In the genomic region with DNA sequence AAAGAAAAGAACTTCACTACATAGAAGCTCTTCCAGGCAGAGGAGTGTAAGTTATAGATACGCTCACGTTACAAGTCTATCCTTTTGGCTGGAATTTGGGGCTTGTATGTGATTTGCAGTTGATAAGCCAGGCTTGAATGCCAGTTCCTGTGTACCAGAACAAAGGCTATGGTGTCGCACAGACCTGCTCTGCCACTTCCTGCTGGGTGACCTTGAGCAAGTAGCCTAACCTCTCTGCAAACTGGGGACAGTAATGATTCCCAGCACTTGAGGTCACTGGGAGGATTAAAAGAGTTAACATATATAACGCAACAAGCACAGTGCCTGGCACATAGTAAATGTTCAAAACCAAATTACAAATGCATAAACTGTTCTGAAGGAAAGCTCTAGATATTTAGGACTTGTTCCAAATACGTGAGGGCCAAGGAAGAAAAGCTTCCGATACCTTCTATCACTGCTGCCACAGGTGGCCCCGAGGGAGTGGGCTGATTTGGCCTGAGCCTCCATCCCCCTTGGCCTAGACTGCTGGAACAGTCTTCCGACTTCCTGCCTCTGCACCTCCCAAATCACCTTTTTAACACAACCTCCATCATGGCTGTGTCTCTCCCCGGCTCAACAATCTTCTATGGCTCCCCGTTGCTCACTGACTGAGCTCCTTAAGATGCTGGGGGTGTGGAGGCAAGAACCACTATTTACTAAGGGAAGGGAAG, we compare ENCODE assay signal across 10 cellular contexts. TPM values are rescaled to one million over a fixed set of nuclear protein-coding genes. Genes with fewer than 3 reads are reported as not detected.
DNase-seq lines count a peak whose midpoint lies in the region; TF ChIP-seq lines count a peak whose summit lies in the region.
"Had no signal": no experiment of that assay in that cellular context is flagged by ENCODE, and none has a peak within 500 bp of the region (broad histone marks: within the 10 kb centered on the region; RNA-seq: fewer than 3 reads in every experiment).

No MANE protein-coding gene starts in this region.

- TF ChIP-seq CTCF in MCF 10A (IDR thresholded peaks at IDR 0.05; ENCODE audit: unreplicated experiment) (no peak), mammary epithelial cell (conservative IDR thresholded peaks at IDR 0.05 in 1 of 2, IDR thresholded peaks at IDR 0.05 in 1 of 2; ENCODE audit: extremely low read depth in 1 of 2, insufficient read depth in 1 of 2, low read depth in 1 of 2, low read length in 2 of 2) (no peak), VCaP (conservative IDR thresholded peaks at IDR 0.05) (no peak), transverse colon (IDR thresholded peaks at IDR 0.05) (no peak)

- TF ChIP-seq POLR2A in transverse colon (IDR thresholded peaks at IDR 0.05): no peak

- H3K4me3 ChIP-seq in mammary epithelial cell (replicated peaks in 1 of 3; ENCODE audit: insufficient read depth in 1 of 3, low read depth in 2 of 3, low read length in 3 of 3) (no peak overlapping the region), transverse colon (peak overlapping the region in 1 of 4 donors; percentile 66)

- CTCF ChIA-PET in MCF 10A (lab: Yijun Ruan, JAX): interaction anchor here (0.6 to 1.0 kb wide), 3 partner anchors 10 to 103 kb away, joined by 3 to 6 read pairs (median 3); no protein-coding TSS in a partner anchor
- CTCF ChIA-PET in mammary epithelial cell (lab: Charles Lee; ENCODE audit: low non-redundant PET): no interaction called here

- H3K4me2 ChIP-seq in mammary epithelial cell (ENCODE audit: insufficient read depth, low read depth, low read length): no peak overlapping the region

- in situ Hi-C loops in mammary epithelial cell (cut with MboI; ENCODE audit: low sequenced_read_pairs in 2 of 2): no loop called here
- in situ Hi-C loops in transverse colon (cut with MboI; ENCODE audit: low pct_ligation_motif_present in 1 of 4, low pct_unique_long_range_greater_than_20kb in 1 of 4, low sequenced_read_pairs in 3 of 4): no loop called here

- H4K20me1 ChIP-seq in mammary epithelial cell (ENCODE audit: insufficient read depth, low read length): no peaks in the 10 kb centered on the region

- no peak for TF ChIP-seq EP300 in transverse colon (IDR thresholded peaks at IDR 0.05; ENCODE audit: low read depth)

- H3K4me3 Mint-ChIP-seq in MCF 10A (ENCODE audit: unreplicated experiment) (peak overlapping the region; percentile 44), immature natural killer cell (peak overlapping the region; percentile 56 to 86 (median 73))

- H2AFZ ChIP-seq in mammary epithelial cell (ENCODE audit: low read depth, low read length): no peak overlapping the region

- H3K27me3 Mint-ChIP-seq in MCF 10A (ENCODE audit: insufficient read depth, unreplicated experiment) (no peaks in the 10 kb centered on the region), immature natural killer cell (ENCODE audit: low read depth in 3 of 3) (peaks cover 7 to 10% (median 8%) of the 10 kb centered on the region in 3 donors)

- no TSS peak for BruUV-seq in MCF 10A (replicated peaks; lab: Mats Ljungman, UMichigan)
- BruUV-seq in mammary epithelial cell (replicated peaks; lab: Mats Ljungman, UMichigan): no TSS peak

- H3K27ac Mint-ChIP-seq in MCF 10A (ENCODE audit: low read depth, unreplicated experiment) (no peak overlapping the region), immature natural killer cell (peak overlapping the region; percentile 88 to 98 (median 94))

- H3K9ac ChIP-seq in mammary epithelial cell (ENCODE audit: insufficient read depth, low read length): no peak overlapping the region

- POLR2A ChIA-PET in MCF 10A (lab: Yijun Ruan, JAX): interaction anchor here (0.6 kb wide), 1 partner anchor 24 kb away, joined by 3 read pairs; no protein-coding TSS in a partner anchor

- no peak overlapping the region for H3K27ac ChIP-seq in mammary epithelial cell (ENCODE audit: insufficient read depth, low read depth, low read length)
- peak overlapping the region; percentile 57 for H3K27ac ChIP-seq in VCaP
- peak overlapping the region; percentile 80 to 91 (median 87) for H3K27ac ChIP-seq in transverse colon
- no peak overlapping the region for H3K27ac ChIP-seq in caudate nucleus (ENCODE audit: low read depth, low read length)
- H3K27ac ChIP-seq: SJSA1 had no signal

- intact Hi-C loops in MCF 10A (cut with micrococcal nuclease): no loop called here
- intact Hi-C loops in mammary epithelial cell (cut with micrococcal nuclease): no loop called here
- intact Hi-C loops in transverse colon (cut with DNase I; ENCODE audit: low total_unique reads): no loop called here

- H3K27me3 ChIP-seq in mammary epithelial cell (ENCODE audit: insufficient read depth, low read length): no peaks in the 10 kb centered on the region
- no peaks in the 10 kb centered on the region for H3K27me3 ChIP-seq in transverse colon
- H3K27me3 ChIP-seq: SJSA1 had no signal

- H3K4me1 Mint-ChIP-seq in MCF 10A (ENCODE audit: insufficient read depth, unreplicated experiment) (no peaks in the 10 kb centered on the region), immature natural killer cell (peaks cover 41 to 44% of the 10 kb centered on the region in 2 donors)

- 42% methylated on average over 10 of the region's 10 CpGs for WGBS in mammary epithelial cell (ENCODE audit: low coverage, missing lambda C conversion rate)
- 40 to 65% methylated on average over 2 to 10 of the region's 10 CpGs for WGBS in transverse colon (ENCODE audit: low coverage in 1 of 2), 2 donors

- H3K4me1 ChIP-seq in mammary epithelial cell (ENCODE audit: insufficient read depth, low read length): peaks cover 3% of the 10 kb centered on the region
- peaks cover 0 to 25% (median 5%) of the 10 kb centered on the region in 4 donors for H3K4me1 ChIP-seq in transverse colon

- no peaks in the 10 kb centered on the region for H3K79me2 ChIP-seq in mammary epithelial cell (ENCODE audit: insufficient read depth, low read length)

- H3K36me3 Mint-ChIP-seq in MCF 10A (ENCODE audit: insufficient read depth, unreplicated experiment) (no peaks in the 10 kb centered on the region), immature natural killer cell (no peaks in the 10 kb centered on the region)

- H3K9me3 Mint-ChIP-seq in MCF 10A (ENCODE audit: unreplicated experiment) (no peaks in the 10 kb centered on the region), immature natural killer cell (no peaks in the 10 kb centered on the region)

- H3K36me3 ChIP-seq in mammary epithelial cell (ENCODE audit: insufficient read depth, low read length) (no peaks in the 10 kb centered on the region), transverse colon (no peaks in the 10 kb centered on the region)
- H3K36me3 ChIP-seq: SJSA1 had no signal

- DNase-seq in MCF 10A (ENCODE audit: unreplicated experiment) (no peak), mammary epithelial cell (no peak), immature natural killer cell (peak in 2 of 3 donors; percentile 11 to 13), transverse colon (peak; percentile 26), mesenteric fat pad (ENCODE audit: low spot score) (no peak), HK-2 (ENCODE audit: unreplicated experiment) (no peak), caudate nucleus (lab: John Stamatoyannopoulos, UW) (no peak)

- H3K9me3 ChIP-seq in mammary epithelial cell (replicated peaks; ENCODE audit: insufficient read depth, low read length) (peaks cover 2% of the 10 kb centered on the region), transverse colon (no peaks in the 10 kb centered on the region)
- H3K9me3 ChIP-seq: SJSA1 had no signal

- dilution Hi-C loops in mammary epithelial cell (cut with HindIII; ENCODE audit: low sequenced_read_pairs): no loop called here

RNA-seq across cellular contexts. Expression of a gene that starts 1.3 kb away (rescaled TPM):
- total RNA-seq in MCF 10A (2022) (not detected in 2 replicates), mammary epithelial cell (under 1 TPM in 1 of 2 donors, not detected in 1; 0.33 TPM), transverse colon (1 to 10 TPM in 1 of 4 donors, under 1 TPM in 1, not detected in 2; 0.64 to 1.5 TPM), mesenteric fat pad (0.71 TPM)
- polyA plus RNA-seq in mammary epithelial cell (0.18 TPM), immature natural killer cell (under 1 TPM in 2 of 3 donors, not detected in 1; 0.33 to 0.69 TPM)
- not detected for polyA minus RNA-seq in mammary epithelial cell
- total RNA-seq: dermis microvascular lymphatic vessel endothelial cell had no signal

RNA-seq across cellular contexts. Expression of a gene that starts 34.3 kb away (rescaled TPM):
- total RNA-seq in MCF 10A (2022) (1,826 and 1,944 TPM in 2 replicates), mammary epithelial cell (1,000 to 10,000 TPM; 1,137 to 1,408 TPM), transverse colon (1,000 to 10,000 TPM in 2 of 4 donors, 100 to 1,000 TPM in 2; 246 to 2,878 (median 1,753) TPM), mesenteric fat pad (1,220 TPM)
- polyA plus RNA-seq in mammary epithelial cell (2,619 TPM), immature natural killer cell (1,000 to 10,000 TPM; 1,116 to 2,496 (median 1,471) TPM)
- 71.0 TPM for polyA minus RNA-seq in mammary epithelial cell

Comparison
In these comparisons a context has a peak if more than half of its experiments do, and no peak if none do; other contexts are left out.
1. DNase-seq: peak in immature natural killer cell (2 of 3) and transverse colon (single experiment); none in MCF 10A (single experiment), mammary epithelial cell (single experiment), mesenteric fat pad (single experiment), HK-2 (single experiment) and caudate nucleus (0 of 61).
2. H3K27ac ChIP-seq: peak in VCaP (single experiment) and transverse colon (4 of 4); none in mammary epithelial cell (single experiment) and caudate nucleus (single experiment).